In the genomic region with DNA sequence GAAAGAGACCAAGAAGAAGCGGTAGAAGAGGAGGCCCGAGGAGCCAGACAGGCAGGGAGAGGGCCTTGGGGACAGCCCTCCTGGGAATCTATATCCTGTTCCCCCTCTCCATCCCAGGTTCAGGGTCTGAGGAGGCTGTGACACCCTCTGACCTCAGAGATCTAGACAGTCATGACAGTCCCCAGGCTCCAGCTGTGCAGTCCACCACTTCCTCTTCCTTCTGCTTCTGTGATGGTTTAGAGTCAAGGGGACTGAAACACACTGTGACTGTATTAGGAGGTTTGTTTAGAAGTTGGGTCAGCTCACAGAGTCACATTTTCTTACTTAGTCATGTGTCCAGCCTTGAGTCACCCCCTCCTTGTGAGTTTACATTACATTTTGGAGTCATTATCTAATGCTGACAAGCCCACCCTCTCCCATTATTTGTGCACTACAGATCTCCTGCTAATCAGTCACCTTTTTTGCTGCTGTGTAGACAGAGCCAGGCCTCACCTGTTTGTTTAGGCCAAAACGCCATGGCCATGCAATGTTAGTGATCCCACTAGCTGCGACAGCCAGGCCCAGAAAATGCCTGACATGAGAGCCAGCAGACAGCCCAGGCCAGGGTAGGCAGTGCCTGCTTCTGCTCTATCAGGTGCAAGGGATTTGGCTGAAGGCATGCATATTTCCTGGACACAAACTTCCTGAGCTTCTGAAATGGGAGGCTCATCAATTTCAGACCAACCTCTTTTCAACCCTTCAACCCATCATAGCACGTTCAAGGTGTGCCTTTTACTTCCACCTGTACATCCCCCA, we compare ENCODE assay signal across 8 cellular contexts. TPM values are rescaled to one million over a fixed set of nuclear protein-coding genes. Genes with fewer than 3 reads are reported as not detected.
A peak's percentile ranks its signal among the peaks of the same experiment; 100 is the strongest.
DNase-seq lines count a peak whose midpoint lies in the region; ATAC-seq and TF ChIP-seq lines count a peak whose summit lies in the region.

No MANE protein-coding gene starts in this region.

- in situ Hi-C loops in astrocyte of the spinal cord (cut with HindIII; ENCODE audit: low sequenced_read_pairs) = no loop called here

- peaks cover 2% of the 10 kb centered on the region for H3K36me3 ChIP-seq in smooth muscle cell (ENCODE audit: low read depth)

- 93% methylated on average over 5 of the region's 5 CpGs for WGBS in smooth muscle cell (ENCODE audit: low lambda C conversion rate)

- no peak for TF ChIP-seq CTCF in GM10248 (IDR thresholded peaks at IDR 0.05; ENCODE audit: control extremely low read depth, extremely low read depth, low read depth, missing control alignments)
- TF ChIP-seq CTCF in astrocyte of the spinal cord (IDR thresholded peaks at IDR 0.05; ENCODE audit: low read depth, low read length) = no peak
- TF ChIP-seq CTCF in smooth muscle cell (IDR thresholded peaks at IDR 0.05; ENCODE audit: borderline replicate concordance, insufficient read depth, poor library complexity, severe bottlenecking) = no peak

- ATAC-seq in GM21360 (IDR thresholded peaks at IDR 0.05; ENCODE audit: unreplicated experiment) (peak; percentile 96), HG03520 (IDR thresholded peaks at IDR 0.05; ENCODE audit: unreplicated experiment) (peak; percentile 99)

- CTCF ChIA-PET in GM10248 (lab: Yijun Ruan, JAX) = interaction anchor here (1.2 to 3.6 kb wide), 3 partner anchors 10 to 346 kb away, joined by 3 to 12 read pairs (median 4); no protein-coding TSS in a partner anchor

- peak overlapping the region; percentile 37 for H3K9ac ChIP-seq in smooth muscle cell (ENCODE audit: low read depth)

- no peaks in the 10 kb centered on the region for H3K27me3 ChIP-seq in smooth muscle cell (ENCODE audit: low read depth)

- peaks cover 7% of the 10 kb centered on the region for H3F3A ChIP-seq in smooth muscle cell (ENCODE audit: low read depth)

- no peak overlapping the region for H3K4me2 ChIP-seq in smooth muscle cell

- no peak overlapping the region for H3K4me3 ChIP-seq in astrocyte of the spinal cord (ENCODE audit: low read depth, low read length)
- H3K4me3 ChIP-seq in smooth muscle cell = no peak overlapping the region

- peak; percentile 69 for DNase-seq in GM10248 (ENCODE audit: extremely low spot score)
- DNase-seq in astrocyte of the spinal cord (ENCODE audit: low read depth, low spot score) = peak; percentile 15
- no peak for DNase-seq in smooth muscle cell (lab: John Stamatoyannopoulos, UW; ENCODE audit: unreplicated experiment)
- no peak for DNase-seq in NCI-H1105 treated with DMSO at 0.1 percent for 48 hours (lab: John Stamatoyannopoulos, UW)
- no peak for DNase-seq in HK-2 (ENCODE audit: unreplicated experiment)
- no peak for DNase-seq in NCI-H524 treated with DMSO at 0.1 percent for 48 hours (lab: John Stamatoyannopoulos, UW)

- POLR2A ChIA-PET in GM10248 (lab: Yijun Ruan, JAX) = interaction anchor here (0.7 kb wide), 1 partner anchor 67 kb away, joined by 8 read pairs; no protein-coding TSS in a partner anchor

- no peak overlapping the region for H2AFZ ChIP-seq in smooth muscle cell (ENCODE audit: low read depth)

- H4K20me1 ChIP-seq in smooth muscle cell (ENCODE audit: low read depth) = peaks cover 13% of the 10 kb centered on the region

- H3K9me3 ChIP-seq in smooth muscle cell (replicated peaks; ENCODE audit: low read depth) = no peaks in the 10 kb centered on the region

- H3K4me1 ChIP-seq in smooth muscle cell (ENCODE audit: low read depth) = no peaks in the 10 kb centered on the region

- H3K27ac ChIP-seq in smooth muscle cell (ENCODE audit: low read depth) = peak overlapping the region; percentile 77

- peaks cover 85% of the 10 kb centered on the region for H3K79me2 ChIP-seq in smooth muscle cell (ENCODE audit: low read depth)

RNA-seq across cellular contexts. Expression of gene MANBA, which starts 26.0 kb away (rescaled TPM):
- total RNA-seq in smooth muscle cell = 99.9 and 137 TPM in 2 replicates
- 54.0 and 58.1 TPM in 2 replicates for polyA plus RNA-seq in smooth muscle cell

Comparison
In these comparisons a context has a peak if more than half of its experiments do, and no peak if none do; other contexts are left out.
1. DNase-seq: peak in GM10248 (single experiment) and astrocyte of the spinal cord (single experiment); none in smooth muscle cell (single experiment), NCI-H1105 treated with DMSO at 0.1 percent for 48 hours (single experiment), HK-2 (single experiment) and NCI-H524 treated with DMSO at 0.1 percent for 48 hours (single experiment).